Comparison of ENCODE assay signal across 10 cellular contexts in the genomic region with DNA sequence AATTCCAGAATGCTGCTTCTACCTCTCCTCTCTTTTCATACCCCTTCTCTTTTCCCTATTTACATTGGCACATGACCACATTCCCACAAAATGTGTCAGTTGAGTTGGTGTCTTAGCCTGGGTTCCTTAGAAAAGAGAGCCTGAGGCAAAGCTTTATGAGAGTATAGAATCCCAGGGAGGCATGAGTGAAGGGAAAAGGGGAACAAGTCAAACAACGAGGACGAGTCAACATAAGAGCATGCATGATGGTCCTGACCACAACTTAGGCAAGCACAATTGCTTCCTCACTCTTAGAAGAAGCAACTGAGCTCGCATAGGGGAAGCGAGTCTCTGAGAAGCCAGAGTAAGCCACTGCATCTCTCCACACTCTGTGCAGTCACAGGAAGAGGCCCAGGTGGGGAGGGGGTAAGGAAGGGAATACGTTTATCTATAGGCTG. TPM values are rescaled to one million over a fixed set of nuclear protein-coding genes. Genes with fewer than 3 reads are reported as not detected.
DNase-seq lines count a peak whose midpoint lies in the region; ATAC-seq and TF ChIP-seq lines count a peak whose summit lies in the region.
"Had no signal": no experiment of that assay in that cellular context is flagged by ENCODE, and none has a peak within 500 bp of the region (broad histone marks: within the 10 kb centered on the region; RNA-seq: fewer than 3 reads in every experiment).

No MANE protein-coding gene starts in this region.

- H3K4me1 Mint-ChIP-seq in endodermal cell = peaks cover 4% of the 10 kb centered on the region

- TF ChIP-seq POLR2A in GM18505 (IDR thresholded peaks at IDR 0.05; ENCODE audit: borderline replicate concordance, extremely low read depth, insufficient read depth, insufficient read length) = no peak

- no peak overlapping the region for H3K4me3 Mint-ChIP-seq in endodermal cell
- H3K4me3 Mint-ChIP-seq: activated naive CD8-positive, alpha-beta T cell had no signal

- no peaks in the 10 kb centered on the region for H3K9me3 ChIP-seq in BLaER1
- no peaks in the 10 kb centered on the region for H3K9me3 ChIP-seq in adipocyte (ENCODE audit: control insufficient read depth, low read length)
- no peaks in the 10 kb centered on the region for H3K9me3 ChIP-seq in endodermal cell (ENCODE audit: control insufficient read depth, low read length)

- H3K4me1 ChIP-seq in BLaER1 (peaks cover 12% of the 10 kb centered on the region), adipocyte (ENCODE audit: control insufficient read depth, insufficient read depth, low read length) (no peaks in the 10 kb centered on the region), endodermal cell (ENCODE audit: control insufficient read depth, insufficient read depth, low read length) (no peaks in the 10 kb centered on the region)

- H3K4me3 ChIP-seq in BLaER1 (no peak overlapping the region), adipocyte (ENCODE audit: low read length) (no peak overlapping the region), endodermal cell (ENCODE audit: low read length) (no peak overlapping the region)

- TF ChIP-seq CTCF in endodermal cell (conservative IDR thresholded peaks at IDR 0.05) = no peak

- H3K9ac ChIP-seq in BLaER1 = no peak overlapping the region
- H3K9ac ChIP-seq in adipocyte (ENCODE audit: low read length) = no peak overlapping the region
- H3K9ac ChIP-seq in endodermal cell (ENCODE audit: extremely low read depth, low read length, poor library complexity, severe bottlenecking) = no peak overlapping the region

- H3K27ac ChIP-seq in BLaER1 (no peak overlapping the region), endodermal cell (ENCODE audit: low read depth, low read length) (no peak overlapping the region)

- H3K36me3 Mint-ChIP-seq in endodermal cell (ENCODE audit: low read depth) = no peaks in the 10 kb centered on the region
- H3K36me3 Mint-ChIP-seq: activated naive CD8-positive, alpha-beta T cell had no signal

- no peak overlapping the region for H3K27ac Mint-ChIP-seq in endodermal cell
- H3K27ac Mint-ChIP-seq: activated naive CD8-positive, alpha-beta T cell had no signal

- peaks cover 39% of the 10 kb centered on the region for H3K27me3 Mint-ChIP-seq in endodermal cell (ENCODE audit: insufficient read depth)
- H3K27me3 Mint-ChIP-seq: activated naive CD8-positive, alpha-beta T cell had no signal

- H3K36me3 ChIP-seq in BLaER1 (no peaks in the 10 kb centered on the region), adipocyte (ENCODE audit: control insufficient read depth, insufficient read depth, low read length, severe bottlenecking) (no peaks in the 10 kb centered on the region), endodermal cell (ENCODE audit: control insufficient read depth, insufficient read depth, low read length) (no peaks in the 10 kb centered on the region)

- ATAC-seq in GM18505 (IDR thresholded peaks at IDR 0.05; ENCODE audit: unreplicated experiment) = no peak
- ATAC-seq in HG03175 (IDR thresholded peaks at IDR 0.05; ENCODE audit: unreplicated experiment) = no peak
- no peak for ATAC-seq in HG02981 (IDR thresholded peaks at IDR 0.05; ENCODE audit: unreplicated experiment)

- peak overlapping the region; percentile 44 for H3K4me2 ChIP-seq in BLaER1

- no peaks in the 10 kb centered on the region for H4K20me1 ChIP-seq in BLaER1

- DNase-seq in Kasumi-1 (lab: John Stamatoyannopoulos, UW) = peak; percentile 96 to 97
- DNase-seq in adipocyte (ENCODE audit: low read depth) = peak; percentile 59
- peak; percentile 86 for DNase-seq in kidney tubule cell (ENCODE audit: low spot score)
- DNase-seq in endodermal cell = no peak
- DNase-seq: NK-92 treated with Interleukin-12 subunit alpha and Interleukin-12 subunit beta, amount 100 ng/mL, for 24 hours had no signal

- H3K9me3 Mint-ChIP-seq in endodermal cell = peaks cover 3% of the 10 kb centered on the region

- H3K27me3 ChIP-seq in BLaER1 (no peaks in the 10 kb centered on the region), adipocyte (replicated peaks; ENCODE audit: control insufficient read depth, insufficient read depth, low read length) (no peaks in the 10 kb centered on the region), endodermal cell (ENCODE audit: control insufficient read depth, insufficient read depth, low read length, poor library complexity, severe bottlenecking) (peaks cover 45% of the 10 kb centered on the region)

- WGBS in endodermal cell (ENCODE audit: insufficient coverage in 1 of 2, insufficient read length in 1 of 2), 2 experiments = 75 to 85% methylated on average over 3 to 5 of the region's 5 CpGs

RNA-seq across cellular contexts. Expression of a gene that starts 15.4 kb away (rescaled TPM):
- total RNA-seq in endodermal cell = 1 to 10 TPM; 2.5 to 3.6 TPM
- polyA plus RNA-seq in endodermal cell (2013, experiment 1 of 2) = 2.0 TPM
- polyA plus RNA-seq in endodermal cell (2013, experiment 2 of 2) = 2.5 TPM

RNA-seq across cellular contexts. Expression of a gene that starts 51.3 kb away (rescaled TPM):
- 100 to 1,000 TPM in 1 of 2 donors, 10 to 100 TPM in 1; 94.4 to 124 TPM for total RNA-seq in endodermal cell
- 48.6 TPM for polyA plus RNA-seq in endodermal cell (2013, experiment 1 of 2)
- polyA plus RNA-seq in endodermal cell (2013, experiment 2 of 2) = 59.3 TPM
